7 cellular contexts compared by ENCODE assay signal in the genomic region with DNA sequence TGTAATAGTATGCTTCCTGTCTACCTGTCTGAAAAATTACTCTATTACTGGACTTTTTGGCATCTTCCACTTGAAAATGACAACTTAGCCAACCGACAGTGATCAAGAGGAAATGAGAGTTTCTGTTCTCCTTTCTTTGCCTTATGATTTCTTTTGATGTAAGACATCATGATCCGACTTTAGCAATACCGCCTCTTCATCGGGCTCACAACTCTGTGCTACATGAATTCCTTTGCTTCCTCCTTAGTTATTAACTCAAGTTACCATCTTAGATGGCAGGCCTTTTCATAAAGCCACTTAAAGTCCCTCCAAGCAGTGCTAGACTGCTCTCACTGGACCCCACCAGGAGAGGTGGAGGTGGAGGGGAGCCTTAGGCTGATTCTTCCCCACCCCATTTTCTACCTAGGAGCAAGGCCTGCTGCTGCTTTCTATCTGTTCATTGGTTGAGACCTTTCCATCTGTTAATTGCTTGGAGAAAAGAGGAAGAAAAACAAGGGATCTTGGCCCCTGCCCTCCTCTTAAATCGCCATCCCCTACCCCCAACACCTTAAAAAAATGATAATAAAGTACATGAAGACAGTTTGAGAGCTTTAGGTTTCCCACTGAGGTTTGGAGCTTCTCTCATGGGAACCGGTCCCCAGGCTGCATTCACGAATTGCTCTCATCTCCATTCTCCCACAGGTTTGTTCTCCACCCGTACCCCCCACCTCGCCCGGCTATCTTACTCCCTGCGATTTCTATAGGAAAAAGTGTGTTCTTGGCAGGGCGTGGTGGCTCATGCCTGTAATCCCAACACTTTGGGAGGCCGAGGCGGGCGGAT. TPM values are rescaled to one million over a fixed set of nuclear protein-coding genes. Genes with fewer than 3 reads are reported as not detected.
A peak's percentile ranks its signal among the peaks of the same experiment; 100 is the strongest.
DNase-seq lines count a peak whose midpoint lies in the region; ATAC-seq and TF ChIP-seq lines count a peak whose summit lies in the region.

No MANE protein-coding gene starts in this region.

- TF ChIP-seq POLR2A in GM19193 (IDR thresholded peaks at IDR 0.05; ENCODE audit: extremely low read depth, insufficient read depth, insufficient read length): peak; percentile 25

- peak overlapping the region; percentile 95 for H3K27ac Mint-ChIP-seq in T-cell
- peak overlapping the region; percentile 91 to 99 (median 95) for H3K27ac Mint-ChIP-seq in naive thymus-derived CD8-positive, alpha-beta T cell

- no peaks in the 10 kb centered on the region for H3K36me3 Mint-ChIP-seq in T-cell
- no peaks in the 10 kb centered on the region for H3K36me3 Mint-ChIP-seq in naive thymus-derived CD8-positive, alpha-beta T cell

- H3K27me3 Mint-ChIP-seq in T-cell: no peaks in the 10 kb centered on the region
- no peaks in the 10 kb centered on the region for H3K27me3 Mint-ChIP-seq in naive thymus-derived CD8-positive, alpha-beta T cell

- ATAC-seq in HG02938 (IDR thresholded peaks at IDR 0.05; ENCODE audit: unreplicated experiment): peak; percentile 68
- ATAC-seq in T-cell (replicated peaks in 1 of 4): peak; percentile 22 to 45 (median 38)
- ATAC-seq in naive thymus-derived CD8-positive, alpha-beta T cell: peak; percentile 24 to 35

- peaks cover 81 to 94% (median 82%) of the 10 kb centered on the region in 3 donors for H3K4me1 Mint-ChIP-seq in T-cell
- peaks cover 47 to 82% (median 80%) of the 10 kb centered on the region in 4 donors for H3K4me1 Mint-ChIP-seq in naive thymus-derived CD8-positive, alpha-beta T cell

- peak in 2 of 34 experiments; percentile 12 to 20 for DNase-seq in T-cell
- peak in 2 of 10 donors; percentile 31 to 36 for DNase-seq in naive thymus-derived CD8-positive, alpha-beta T cell
- DNase-seq in SW 1271 (lab: John Stamatoyannopoulos, UW): no peak
- no peak for DNase-seq in stimulated activated CD4-positive, alpha-beta T cell treated with anti-CD3 and anti-CD28 coated beads, Interleukin-4, amount 100 ng/mL, for 4 hours
- no peak for DNase-seq in COLO829 (ENCODE audit: low spot score)

- H3K9me3 Mint-ChIP-seq in T-cell: peaks cover 0 to 1% (median 0%) of the 10 kb centered on the region in 3 donors
- H3K9me3 Mint-ChIP-seq in naive thymus-derived CD8-positive, alpha-beta T cell: peaks cover 0 to 4% (median 0%) of the 10 kb centered on the region in 9 donors

- peak overlapping the region; percentile 51 to 65 (median 54) for H3K4me3 Mint-ChIP-seq in T-cell
- H3K4me3 Mint-ChIP-seq in naive thymus-derived CD8-positive, alpha-beta T cell: peak overlapping the region; percentile 44 to 84 (median 73)

- CTCF ChIA-PET in T-cell (lab: Charles Lee): interaction anchor here (0.6 to 2.0 kb wide), 7 partner anchors 9 to 143 kb away, joined by 3 to 12 read pairs (median 4); a partner anchor contains a TSS

- POLR2A ChIA-PET in T-cell (lab: Charles Lee): interaction anchor here (0.5 to 0.6 kb wide), 2 partner anchors 21 to 92 kb away, joined by 3 to 11 read pairs; no protein-coding TSS in a partner anchor
- POLR2A ChIA-PET in naive thymus-derived CD8-positive, alpha-beta T cell (lab: Charles Lee): interaction anchor here (0.6 to 6.4 kb wide), 11 partner anchors 10 to 94 kb away, joined by 3 to 52 read pairs (median 5); a partner anchor contains a TSS

RNA-seq across cellular contexts. Expression of a gene that starts 21.6 kb away (rescaled TPM):
- total RNA-seq in T-cell: 10 to 100 TPM; 22.9 to 52.1 (median 47.5) TPM
- total RNA-seq in naive thymus-derived CD8-positive, alpha-beta T cell: 10 to 100 TPM; 47.4 to 48.9 TPM
- 10 to 100 TPM; 45.5 to 63.5 (median 57.7) TPM for polyA plus RNA-seq in naive thymus-derived CD8-positive, alpha-beta T cell

RNA-seq across cellular contexts. Expression of a gene that starts 55.8 kb away (rescaled TPM):
- 10 to 100 TPM; 12.0 to 35.2 (median 30.2) TPM for total RNA-seq in T-cell
- total RNA-seq in naive thymus-derived CD8-positive, alpha-beta T cell: 10 to 100 TPM; 28.9 to 31.7 TPM
- 10 to 100 TPM; 14.3 to 35.0 (median 30.6) TPM for polyA plus RNA-seq in naive thymus-derived CD8-positive, alpha-beta T cell
